1 cellular context compared by ENCODE assay signal in genomic region chr13:108682714-108683113, GRCh38.
TF ChIP-seq lines count a peak whose summit lies in the region.

No MANE protein-coding gene starts in this region.

TF ChIP-seq in K562, 482 proteins besides CTCF, POLR2A, EP300 and RAD21 (continued from another document and continues in another):
- TF ChIP-seq, protein P1, sequence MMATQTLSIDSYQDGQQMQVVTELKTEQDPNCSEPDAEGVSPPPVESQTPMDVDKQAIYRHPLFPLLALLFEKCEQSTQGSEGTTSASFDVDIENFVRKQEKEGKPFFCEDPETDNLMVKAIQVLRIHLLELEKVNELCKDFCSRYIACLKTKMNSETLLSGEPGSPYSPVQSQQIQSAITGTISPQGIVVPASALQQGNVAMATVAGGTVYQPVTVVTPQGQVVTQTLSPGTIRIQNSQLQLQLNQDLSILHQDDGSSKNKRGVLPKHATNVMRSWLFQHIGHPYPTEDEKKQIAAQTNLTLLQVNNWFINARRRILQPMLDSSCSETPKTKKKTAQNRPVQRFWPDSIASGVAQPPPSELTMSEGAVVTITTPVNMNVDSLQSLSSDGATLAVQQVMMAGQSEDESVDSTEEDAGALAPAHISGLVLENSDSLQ (IDR thresholded peaks at IDR 0.05), result no peak
- TF ChIP-seq, protein P2, sequence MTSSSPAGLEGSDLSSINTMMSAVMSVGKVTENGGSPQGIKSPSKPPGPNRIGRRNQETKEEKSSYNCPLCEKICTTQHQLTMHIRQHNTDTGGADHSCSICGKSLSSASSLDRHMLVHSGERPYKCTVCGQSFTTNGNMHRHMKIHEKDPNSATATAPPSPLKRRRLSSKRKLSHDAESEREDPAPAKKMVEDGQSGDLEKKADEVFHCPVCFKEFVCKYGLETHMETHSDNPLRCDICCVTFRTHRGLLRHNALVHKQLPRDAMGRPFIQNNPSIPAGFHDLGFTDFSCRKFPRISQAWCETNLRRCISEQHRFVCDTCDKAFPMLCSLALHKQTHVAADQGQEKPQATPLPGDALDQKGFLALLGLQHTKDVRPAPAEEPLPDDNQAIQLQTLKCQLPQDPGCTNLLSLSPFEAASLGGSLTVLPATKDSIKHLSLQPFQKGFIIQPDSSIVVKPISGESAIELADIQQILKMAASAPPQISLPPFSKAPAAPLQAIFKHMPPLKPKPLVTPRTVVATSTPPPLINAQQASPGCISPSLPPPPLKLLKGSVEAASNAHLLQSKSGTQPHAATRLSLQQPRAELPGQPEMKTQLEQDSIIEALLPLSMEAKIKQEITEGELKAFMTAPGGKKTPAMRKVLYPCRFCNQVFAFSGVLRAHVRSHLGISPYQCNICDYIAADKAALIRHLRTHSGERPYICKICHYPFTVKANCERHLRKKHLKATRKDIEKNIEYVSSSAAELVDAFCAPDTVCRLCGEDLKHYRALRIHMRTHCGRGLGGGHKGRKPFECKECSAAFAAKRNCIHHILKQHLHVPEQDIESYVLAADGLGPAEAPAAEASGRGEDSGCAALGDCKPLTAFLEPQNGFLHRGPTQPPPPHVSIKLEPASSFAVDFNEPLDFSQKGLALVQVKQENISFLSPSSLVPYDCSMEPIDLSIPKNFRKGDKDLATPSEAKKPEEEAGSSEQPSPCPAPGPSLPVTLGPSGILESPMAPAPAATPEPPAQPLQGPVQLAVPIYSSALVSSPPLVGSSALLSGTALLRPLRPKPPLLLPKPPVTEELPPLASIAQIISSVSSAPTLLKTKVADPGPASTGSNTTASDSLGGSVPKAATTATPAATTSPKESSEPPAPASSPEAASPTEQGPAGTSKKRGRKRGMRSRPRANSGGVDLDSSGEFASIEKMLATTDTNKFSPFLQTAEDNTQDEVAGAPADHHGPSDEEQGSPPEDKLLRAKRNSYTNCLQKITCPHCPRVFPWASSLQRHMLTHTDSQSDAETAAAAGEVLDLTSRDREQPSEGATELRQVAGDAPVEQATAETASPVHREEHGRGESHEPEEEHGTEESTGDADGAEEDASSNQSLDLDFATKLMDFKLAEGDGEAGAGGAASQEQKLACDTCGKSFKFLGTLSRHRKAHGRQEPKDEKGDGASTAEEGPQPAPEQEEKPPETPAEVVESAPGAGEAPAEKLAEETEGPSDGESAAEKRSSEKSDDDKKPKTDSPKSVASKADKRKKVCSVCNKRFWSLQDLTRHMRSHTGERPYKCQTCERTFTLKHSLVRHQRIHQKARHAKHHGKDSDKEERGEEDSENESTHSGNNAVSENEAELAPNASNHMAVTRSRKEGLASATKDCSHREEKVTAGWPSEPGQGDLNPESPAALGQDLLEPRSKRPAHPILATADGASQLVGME (CRISPR knock-in tag; IDR thresholded peaks at IDR 0.05), result peak; percentile 96
- TF ChIP-seq CHD4 (IDR thresholded peaks at IDR 0.05; ENCODE audit: insufficient read depth, insufficient replicate concordance, low read depth, low read length, poor library complexity, severe bottlenecking), result no peak
- TF ChIP-seq ZNF146 (CRISPR knock-in tag; IDR thresholded peaks at IDR 0.05; ENCODE audit: unreplicated experiment), result no peak
- TF ChIP-seq POLR3G (IDR thresholded peaks at IDR 0.05; ENCODE audit: extremely low read depth, insufficient read length, insufficient replicate concordance), result no peak
- no peak for TF ChIP-seq SIX5 (IDR thresholded peaks at IDR 0.05; ENCODE audit: borderline replicate concordance in 1 of 2, insufficient read depth in 1 of 2, low read depth in 1 of 2, low read length in 2 of 2)
- no peak for TF ChIP-seq FUS (optimal IDR thresholded peaks at IDR 0.05; ENCODE audit: low read depth, low read length)
- TF ChIP-seq CREBBP (IDR thresholded peaks at IDR 0.05; ENCODE audit: low read depth, low read length), result no peak
- no peak for TF ChIP-seq ZNF274 (IDR thresholded peaks at IDR 0.05; ENCODE audit: borderline replicate concordance, low read depth, low read length)
- TF ChIP-seq, protein P3, sequence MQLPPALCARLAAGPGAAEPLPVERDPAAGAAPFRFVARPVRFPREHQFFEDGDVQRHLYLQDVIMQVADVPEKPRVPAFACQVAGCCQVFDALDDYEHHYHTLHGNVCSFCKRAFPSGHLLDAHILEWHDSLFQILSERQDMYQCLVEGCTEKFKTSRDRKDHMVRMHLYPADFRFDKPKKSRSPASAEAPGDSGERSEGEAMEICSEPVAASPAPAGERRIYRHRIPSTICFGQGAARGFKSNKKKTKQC (CRISPR knock-in tag; IDR thresholded peaks at IDR 0.05), result no peak
- 0 out of 2 replicates have a peak, but pooled peaks have one; percentile 42 for TF ChIP-seq PPARD (CRISPR knock-in tag; IDR thresholded peaks at IDR 0.05)
- no peak for TF ChIP-seq DEAF1 (CRISPR knock-in tag; IDR thresholded peaks at IDR 0.05)
- no peak for TF ChIP-seq RBM15 (IDR thresholded peaks at IDR 0.05; ENCODE audit: insufficient read depth, low read length)
- TF ChIP-seq, protein P4, sequence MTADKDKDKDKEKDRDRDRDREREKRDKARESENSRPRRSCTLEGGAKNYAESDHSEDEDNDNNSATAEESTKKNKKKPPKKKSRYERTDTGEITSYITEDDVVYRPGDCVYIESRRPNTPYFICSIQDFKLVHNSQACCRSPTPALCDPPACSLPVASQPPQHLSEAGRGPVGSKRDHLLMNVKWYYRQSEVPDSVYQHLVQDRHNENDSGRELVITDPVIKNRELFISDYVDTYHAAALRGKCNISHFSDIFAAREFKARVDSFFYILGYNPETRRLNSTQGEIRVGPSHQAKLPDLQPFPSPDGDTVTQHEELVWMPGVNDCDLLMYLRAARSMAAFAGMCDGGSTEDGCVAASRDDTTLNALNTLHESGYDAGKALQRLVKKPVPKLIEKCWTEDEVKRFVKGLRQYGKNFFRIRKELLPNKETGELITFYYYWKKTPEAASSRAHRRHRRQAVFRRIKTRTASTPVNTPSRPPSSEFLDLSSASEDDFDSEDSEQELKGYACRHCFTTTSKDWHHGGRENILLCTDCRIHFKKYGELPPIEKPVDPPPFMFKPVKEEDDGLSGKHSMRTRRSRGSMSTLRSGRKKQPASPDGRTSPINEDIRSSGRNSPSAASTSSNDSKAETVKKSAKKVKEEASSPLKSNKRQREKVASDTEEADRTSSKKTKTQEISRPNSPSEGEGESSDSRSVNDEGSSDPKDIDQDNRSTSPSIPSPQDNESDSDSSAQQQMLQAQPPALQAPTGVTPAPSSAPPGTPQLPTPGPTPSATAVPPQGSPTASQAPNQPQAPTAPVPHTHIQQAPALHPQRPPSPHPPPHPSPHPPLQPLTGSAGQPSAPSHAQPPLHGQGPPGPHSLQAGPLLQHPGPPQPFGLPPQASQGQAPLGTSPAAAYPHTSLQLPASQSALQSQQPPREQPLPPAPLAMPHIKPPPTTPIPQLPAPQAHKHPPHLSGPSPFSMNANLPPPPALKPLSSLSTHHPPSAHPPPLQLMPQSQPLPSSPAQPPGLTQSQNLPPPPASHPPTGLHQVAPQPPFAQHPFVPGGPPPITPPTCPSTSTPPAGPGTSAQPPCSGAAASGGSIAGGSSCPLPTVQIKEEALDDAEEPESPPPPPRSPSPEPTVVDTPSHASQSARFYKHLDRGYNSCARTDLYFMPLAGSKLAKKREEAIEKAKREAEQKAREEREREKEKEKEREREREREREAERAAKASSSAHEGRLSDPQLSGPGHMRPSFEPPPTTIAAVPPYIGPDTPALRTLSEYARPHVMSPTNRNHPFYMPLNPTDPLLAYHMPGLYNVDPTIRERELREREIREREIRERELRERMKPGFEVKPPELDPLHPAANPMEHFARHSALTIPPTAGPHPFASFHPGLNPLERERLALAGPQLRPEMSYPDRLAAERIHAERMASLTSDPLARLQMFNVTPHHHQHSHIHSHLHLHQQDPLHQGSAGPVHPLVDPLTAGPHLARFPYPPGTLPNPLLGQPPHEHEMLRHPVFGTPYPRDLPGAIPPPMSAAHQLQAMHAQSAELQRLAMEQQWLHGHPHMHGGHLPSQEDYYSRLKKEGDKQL (CRISPR knock-in tag; IDR thresholded peaks at IDR 0.05; ENCODE audit: borderline replicate concordance), result no peak
- no peak for TF ChIP-seq KAT8 (IDR thresholded peaks at IDR 0.05; ENCODE audit: low read depth)
- TF ChIP-seq, protein P5, sequence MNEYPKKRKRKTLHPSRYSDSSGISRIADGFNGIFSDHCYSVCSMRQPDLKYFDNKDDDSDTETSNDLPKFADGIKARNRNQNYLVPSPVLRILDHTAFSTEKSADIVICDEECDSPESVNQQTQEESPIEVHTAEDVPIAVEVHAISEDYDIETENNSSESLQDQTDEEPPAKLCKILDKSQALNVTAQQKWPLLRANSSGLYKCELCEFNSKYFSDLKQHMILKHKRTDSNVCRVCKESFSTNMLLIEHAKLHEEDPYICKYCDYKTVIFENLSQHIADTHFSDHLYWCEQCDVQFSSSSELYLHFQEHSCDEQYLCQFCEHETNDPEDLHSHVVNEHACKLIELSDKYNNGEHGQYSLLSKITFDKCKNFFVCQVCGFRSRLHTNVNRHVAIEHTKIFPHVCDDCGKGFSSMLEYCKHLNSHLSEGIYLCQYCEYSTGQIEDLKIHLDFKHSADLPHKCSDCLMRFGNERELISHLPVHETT (CRISPR knock-in tag; conservative IDR thresholded peaks at IDR 0.05 in 1 of 2, IDR thresholded peaks at IDR 0.05 in 1 of 2), result peak in 1 of 2 experiments; percentile 96; a peak in 2 of 4 replicates
- no peak for TF ChIP-seq HNRNPH1 (optimal IDR thresholded peaks at IDR 0.05; ENCODE audit: low read depth, low read length)
- TF ChIP-seq MTA3 (IDR thresholded peaks at IDR 0.05; ENCODE audit: borderline replicate concordance), result no peak
- no peak for TF ChIP-seq ZFPM2 (CRISPR knock-in tag; IDR thresholded peaks at IDR 0.05)
- no peak for TF ChIP-seq ASH1L (IDR thresholded peaks at IDR 0.05; ENCODE audit: borderline replicate concordance, low read depth, partially characterized antibody)
- TF ChIP-seq, protein P6, sequence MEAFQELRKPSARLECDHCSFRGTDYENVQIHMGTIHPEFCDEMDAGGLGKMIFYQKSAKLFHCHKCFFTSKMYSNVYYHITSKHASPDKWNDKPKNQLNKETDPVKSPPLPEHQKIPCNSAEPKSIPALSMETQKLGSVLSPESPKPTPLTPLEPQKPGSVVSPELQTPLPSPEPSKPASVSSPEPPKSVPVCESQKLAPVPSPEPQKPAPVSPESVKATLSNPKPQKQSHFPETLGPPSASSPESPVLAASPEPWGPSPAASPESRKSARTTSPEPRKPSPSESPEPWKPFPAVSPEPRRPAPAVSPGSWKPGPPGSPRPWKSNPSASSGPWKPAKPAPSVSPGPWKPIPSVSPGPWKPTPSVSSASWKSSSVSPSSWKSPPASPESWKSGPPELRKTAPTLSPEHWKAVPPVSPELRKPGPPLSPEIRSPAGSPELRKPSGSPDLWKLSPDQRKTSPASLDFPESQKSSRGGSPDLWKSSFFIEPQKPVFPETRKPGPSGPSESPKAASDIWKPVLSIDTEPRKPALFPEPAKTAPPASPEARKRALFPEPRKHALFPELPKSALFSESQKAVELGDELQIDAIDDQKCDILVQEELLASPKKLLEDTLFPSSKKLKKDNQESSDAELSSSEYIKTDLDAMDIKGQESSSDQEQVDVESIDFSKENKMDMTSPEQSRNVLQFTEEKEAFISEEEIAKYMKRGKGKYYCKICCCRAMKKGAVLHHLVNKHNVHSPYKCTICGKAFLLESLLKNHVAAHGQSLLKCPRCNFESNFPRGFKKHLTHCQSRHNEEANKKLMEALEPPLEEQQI (IDR thresholded peaks at IDR 0.05), result no peak
- no peak for TF ChIP-seq ZFX (CRISPR knock-in tag; IDR thresholded peaks at IDR 0.05)
- no peak for TF ChIP-seq ZNF232 (CRISPR knock-in tag; IDR thresholded peaks at IDR 0.05)
- no peak for TF ChIP-seq ZNF717 (CRISPR knock-in tag; IDR thresholded peaks at IDR 0.05)
- no peak for TF ChIP-seq ZNF707 (CRISPR knock-in tag; conservative IDR thresholded peaks at IDR 0.05)
- TF ChIP-seq FOXK1 (CRISPR knock-in tag; IDR thresholded peaks at IDR 0.05; ENCODE audit: borderline replicate concordance), result no peak
- TF ChIP-seq HMG20A (CRISPR knock-in tag; conservative IDR thresholded peaks at IDR 0.05), result no peak
- TF ChIP-seq SMARCA5 (IDR thresholded peaks at IDR 0.05), result no peak
- no peak for TF ChIP-seq COPS2 (conservative IDR thresholded peaks at IDR 0.05)
- TF ChIP-seq, protein P7, sequence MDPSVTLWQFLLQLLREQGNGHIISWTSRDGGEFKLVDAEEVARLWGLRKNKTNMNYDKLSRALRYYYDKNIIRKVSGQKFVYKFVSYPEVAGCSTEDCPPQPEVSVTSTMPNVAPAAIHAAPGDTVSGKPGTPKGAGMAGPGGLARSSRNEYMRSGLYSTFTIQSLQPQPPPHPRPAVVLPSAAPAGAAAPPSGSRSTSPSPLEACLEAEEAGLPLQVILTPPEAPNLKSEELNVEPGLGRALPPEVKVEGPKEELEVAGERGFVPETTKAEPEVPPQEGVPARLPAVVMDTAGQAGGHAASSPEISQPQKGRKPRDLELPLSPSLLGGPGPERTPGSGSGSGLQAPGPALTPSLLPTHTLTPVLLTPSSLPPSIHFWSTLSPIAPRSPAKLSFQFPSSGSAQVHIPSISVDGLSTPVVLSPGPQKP (CRISPR knock-in tag; IDR thresholded peaks at IDR 0.05), result no peak
- TF ChIP-seq RBBP5 (IDR thresholded peaks at IDR 0.05; ENCODE audit: borderline replicate concordance, insufficient read depth, low read length, poor library complexity, severe bottlenecking), result no peak
- no peak for TF ChIP-seq CREB1 (IDR thresholded peaks at IDR 0.05)
- TF ChIP-seq CREB1 (CRISPR knock-in tag; IDR thresholded peaks at IDR 0.05), result no peak
- no peak for TF ChIP-seq RAD51 (IDR thresholded peaks at IDR 0.05; ENCODE audit: borderline replicate concordance, low read depth)
- TF ChIP-seq ZBTB5 (IDR thresholded peaks at IDR 0.05), result no peak
- TF ChIP-seq POLR2H (tag; IDR thresholded peaks at IDR 0.05; ENCODE audit: low read depth), result no peak
- no peak for TF ChIP-seq ZNF143 (CRISPR knock-in tag; IDR thresholded peaks at IDR 0.05)
- TF ChIP-seq, protein P8, sequence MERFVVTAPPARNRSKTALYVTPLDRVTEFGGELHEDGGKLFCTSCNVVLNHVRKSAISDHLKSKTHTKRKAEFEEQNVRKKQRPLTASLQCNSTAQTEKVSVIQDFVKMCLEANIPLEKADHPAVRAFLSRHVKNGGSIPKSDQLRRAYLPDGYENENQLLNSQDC (CRISPR knock-in tag; IDR thresholded peaks at IDR 0.05), result no peak
- TF ChIP-seq CBFA2T2 (conservative IDR thresholded peaks at IDR 0.05), result peak; percentile 52
